In the genomic region with DNA sequence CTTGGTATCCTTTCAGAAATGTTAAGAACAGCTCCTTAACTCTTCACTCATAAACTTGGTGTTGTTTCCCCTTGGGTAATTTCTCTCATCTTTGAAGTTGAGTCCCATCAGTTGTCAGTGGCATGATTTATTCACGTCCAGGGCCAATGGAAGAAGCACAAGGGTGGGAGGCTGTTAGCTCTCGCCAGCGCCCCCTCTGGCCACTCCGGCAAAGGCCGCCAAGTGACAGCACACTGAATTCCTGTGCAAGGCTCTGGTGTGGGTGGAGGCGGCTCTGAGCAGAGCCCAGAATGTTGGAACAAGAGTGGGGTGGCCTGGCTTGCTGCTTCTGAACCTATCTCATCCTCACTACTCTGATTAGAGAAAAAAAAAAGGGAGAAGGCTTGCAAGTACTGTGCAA, we compare ENCODE assay signal across 8 cellular contexts. TPM values are rescaled to one million over a fixed set of nuclear protein-coding genes. Genes with fewer than 3 reads are reported as not detected.
DNase-seq lines count a peak whose midpoint lies in the region; ATAC-seq, FAIRE-seq and TF ChIP-seq lines count a peak whose summit lies in the region.

No MANE protein-coding gene starts in this region.

- H3K4me1 ChIP-seq in A549, result no peaks in the 10 kb centered on the region
- no peaks in the 10 kb centered on the region for H3K4me1 ChIP-seq in hepatocyte (ENCODE audit: insufficient read depth)

- H3K9me2 ChIP-seq in hepatocyte (replicated peaks; ENCODE audit: insufficient read depth), result no peaks in the 10 kb centered on the region

- no peaks in the 10 kb centered on the region for H4K20me1 ChIP-seq in hepatocyte (ENCODE audit: insufficient read depth, poor library complexity, severe bottlenecking)

- ATAC-seq in A549 (peak; percentile 76 to 84; a peak in 5 of 6 replicates), HG03159 (IDR thresholded peaks at IDR 0.05; ENCODE audit: unreplicated experiment) (no peak)

- H3K9me3 ChIP-seq in A549 (no peaks in the 10 kb centered on the region), WERI-Rb-1 (ENCODE audit: severe bottlenecking) (no peaks in the 10 kb centered on the region), hepatocyte (ENCODE audit: low read depth) (no peaks in the 10 kb centered on the region)

- no peak for TF ChIP-seq EP300 in A549 (IDR thresholded peaks at IDR 0.05)

- no peak for TF ChIP-seq RAD21 in A549 (conservative IDR thresholded peaks at IDR 0.05 in 1 of 2, IDR thresholded peaks at IDR 0.05 in 1 of 2)

- no peak overlapping the region for H2AFZ ChIP-seq in hepatocyte

- no peaks in the 10 kb centered on the region for H3K79me2 ChIP-seq in hepatocyte

- peak; percentile 13 to 53 for DNase-seq in A549 (ENCODE audit: low read depth in 1 of 2, low spot score in 1 of 2)
- peak; percentile 18 for DNase-seq in WERI-Rb-1
- peak; percentile 60 for DNase-seq in hepatocyte (ENCODE audit: low spot score)
- DNase-seq in GOT3 (lab: John Stamatoyannopoulos, UW), result no peak
- DNase-seq in T1000 (lab: John Stamatoyannopoulos, UW), result no peak
- no peak for DNase-seq in NCI-H446 treated with DMSO at 0.1 percent for 48 hours (lab: John Stamatoyannopoulos, UW)

- H3K4me2 ChIP-seq in A549, result no peak overlapping the region
- no peak overlapping the region for H3K4me2 ChIP-seq in hepatocyte

- no peaks in the 10 kb centered on the region for H3K27me3 ChIP-seq in WERI-Rb-1 (ENCODE audit: insufficient read depth, low read depth, severe bottlenecking)
- H3K27me3 ChIP-seq in hepatocyte, result no peaks in the 10 kb centered on the region

- no peak for FAIRE-seq in A549 (lab: Jason Lieb, UNC)

- TF ChIP-seq POLR2A in A549 (IDR thresholded peaks at IDR 0.05; ENCODE audit: low read length), result no peak

- H3K4me3 ChIP-seq in A549 (no peak overlapping the region), WERI-Rb-1 (ENCODE audit: low read depth, low read length) (no peak overlapping the region), hepatocyte (no peak overlapping the region)

- TF ChIP-seq CTCF in A549 (IDR thresholded peaks at IDR 0.05) (peak; percentile 10; the same call in 1 of the 3 replicates), GM12873 (IDR thresholded peaks at IDR 0.05; ENCODE audit: insufficient read depth, low read depth, low read length, missing control alignments) (peak; percentile 55), WERI-Rb-1 (IDR thresholded peaks at IDR 0.05; ENCODE audit: low read depth, low read length) (peak; percentile 43; the same call in 1 of the 2 replicates), hepatocyte (IDR thresholded peaks at IDR 0.05; ENCODE audit: poor library complexity) (peak; percentile 49)

- H3K27ac ChIP-seq in A549, result no peak overlapping the region
- H3K27ac ChIP-seq in WERI-Rb-1, result no peak overlapping the region
- H3K27ac ChIP-seq in hepatocyte, result no peak overlapping the region

- H3K36me3 ChIP-seq in WERI-Rb-1 (no peaks in the 10 kb centered on the region), hepatocyte (replicated peaks; ENCODE audit: insufficient read depth, low read depth) (no peaks in the 10 kb centered on the region)

- POLR2A ChIA-PET in A549 (lab: Yijun Ruan, JAX), result no interaction called here

- CTCF ChIA-PET in A549 (lab: Yijun Ruan, JAX), result interaction anchor here (1.1 to 1.5 kb wide), 2 partner anchors 17 to 27 kb away, joined by 3 to 8 read pairs; no protein-coding TSS in a partner anchor

- 14% methylated on average over 6 of the region's 6 CpGs for WGBS in A549 (ENCODE audit: missing lambda C conversion rate)
- 33% methylated on average over 6 of the region's 6 CpGs for WGBS in hepatocyte (ENCODE audit: low lambda C conversion rate, missing lambda C conversion rate)

TF ChIP-seq in A549, 52 proteins besides CTCF, POLR2A, EP300 and RAD21:
- TF ChIP-seq HOXB5 (CRISPR knock-in tag; IDR thresholded peaks at IDR 0.05) (peak; percentile 40; the same call in 1 of the 2 replicates), SREBF2 (IDR thresholded peaks at IDR 0.05) (no peak)
- TF ChIP-seq, protein P1, sequence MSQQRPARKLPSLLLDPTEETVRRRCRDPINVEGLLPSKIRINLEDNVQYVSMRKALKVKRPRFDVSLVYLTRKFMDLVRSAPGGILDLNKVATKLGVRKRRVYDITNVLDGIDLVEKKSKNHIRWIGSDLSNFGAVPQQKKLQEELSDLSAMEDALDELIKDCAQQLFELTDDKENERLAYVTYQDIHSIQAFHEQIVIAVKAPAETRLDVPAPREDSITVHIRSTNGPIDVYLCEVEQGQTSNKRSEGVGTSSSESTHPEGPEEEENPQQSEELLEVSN (IDR thresholded peaks at IDR 0.05; ENCODE audit: borderline replicate concordance, low read depth), result no peak

RNA-seq across cellular contexts. Expression of a gene that starts 13.1 kb away (rescaled TPM):
- polyA plus RNA-seq in A549 (2011; rRNA removed), result 0.05 TPM in 1 of 2 replicates, not detected in the other
- polyA plus RNA-seq in A549 (2012; cell fraction: cytosol; rRNA removed), result not detected in 2 replicates
- not detected in 2 replicates for polyA plus RNA-seq in A549 (2012; cell fraction: nucleus; rRNA removed)
- 0.05 to 0.21 TPM (median 0.09 TPM) in 3 replicates for polyA plus RNA-seq in A549 (2017; fragmentation: RNase III; extraction: RNeasy Plus Mini Kit Qiagen cat#74134 plus additional on column Dnase treatment)
- not detected in 2 replicates for polyA minus RNA-seq in A549 (2011; rRNA and poly(A)+ RNA removed)
- 0.03 TPM in 1 of 2 replicates, not detected in the other for total RNA-seq in hepatocyte
- polyA plus RNA-seq in hepatocyte, result 0.28 and 0.30 TPM in 2 replicates

RNA-seq across cellular contexts. Expression of a gene that starts 39.5 kb away (rescaled TPM):
- polyA plus RNA-seq in A549 (2011; rRNA removed) (not detected in 2 replicates), A549 (2017; fragmentation: RNase III; extraction: RNeasy Plus Mini Kit Qiagen cat#74134 plus additional on column Dnase treatment) (not detected in 3 replicates), hepatocyte (1.0 and 1.1 TPM in 2 replicates)
- not detected in 2 replicates for polyA plus RNA-seq in A549 (2012; cell fraction: cytosol; rRNA removed)
- polyA plus RNA-seq in A549 (2012; cell fraction: nucleus; rRNA removed), result not detected in 2 replicates
- not detected in 2 replicates for polyA minus RNA-seq in A549 (2011; rRNA and poly(A)+ RNA removed)
- total RNA-seq in hepatocyte, result 0.36 and 0.57 TPM in 2 replicates

Comparison
In these comparisons a context has a peak if more than half of its experiments do, and no peak if none do; other contexts are left out.
1. DNase-seq: peak in A549 (2 of 2), WERI-Rb-1 (single experiment) and hepatocyte (single experiment); none in GOT3 (single experiment), T1000 (single experiment) and NCI-H446 treated with DMSO at 0.1 percent for 48 hours (single experiment).
2. Peak in every context shown above with its lines, with median percentiles within 50 percentile points of each other: CTCF ChIP-seq.